In genomic region chr18:35816003-35816402, GRCh38 we compare ENCODE assay signal across 26 cellular contexts.
"Had no signal": no experiment of that assay in that cellular context is flagged by ENCODE, and none has a peak within 500 bp of the region (broad histone marks: within the 10 kb centered on the region; RNA-seq: fewer than 3 reads in every experiment).

No MANE protein-coding gene starts in this region.

- ATAC-seq: HepG2, Panc1, PC-3 had no signal

- DNase-seq: IMR-90; Karpas-422; KG1; MG63; NCI-H1092; NCI-H1105 treated with DMSO at 0.1 percent for 48 hours; NCI-H1417 treated with DMSO at 0.1 percent for 48 hours; NCI-H146; NCI-H1694 treated with DMSO at 0.1 percent for 48 hours; NCI-H1930; NCI-H2081 treated with DMSO at 0.1 percent for 48 hours; NCI-H2171; NCI-H226; NCI-H446; NCI-H510A; NCI-H524 treated with DMSO at 0.1 percent for 48 hours; NCI-H69; NCI-H774; NK-92 treated with Interleukin-12 subunit alpha and Interleukin-12 subunit beta, amount 100 ng/mL, for 24 hours; PC-3; SIG-M5 had no signal

- H3K9me3 ChIP-seq: MG63, SJSA1 had no signal

- H3K27me3 ChIP-seq: MG63, SJSA1 had no signal

- H3K36me3 ChIP-seq: MG63, SJSA1 had no signal

- H3K4me3 ChIP-seq: MG63, SJSA1, SK-N-MC had no signal

- H3K27ac ChIP-seq: RWPE1, SJSA1, SK-N-MC had no signal

- H3K4me1 ChIP-seq: SJSA1 had no signal
